In the genomic region with DNA sequence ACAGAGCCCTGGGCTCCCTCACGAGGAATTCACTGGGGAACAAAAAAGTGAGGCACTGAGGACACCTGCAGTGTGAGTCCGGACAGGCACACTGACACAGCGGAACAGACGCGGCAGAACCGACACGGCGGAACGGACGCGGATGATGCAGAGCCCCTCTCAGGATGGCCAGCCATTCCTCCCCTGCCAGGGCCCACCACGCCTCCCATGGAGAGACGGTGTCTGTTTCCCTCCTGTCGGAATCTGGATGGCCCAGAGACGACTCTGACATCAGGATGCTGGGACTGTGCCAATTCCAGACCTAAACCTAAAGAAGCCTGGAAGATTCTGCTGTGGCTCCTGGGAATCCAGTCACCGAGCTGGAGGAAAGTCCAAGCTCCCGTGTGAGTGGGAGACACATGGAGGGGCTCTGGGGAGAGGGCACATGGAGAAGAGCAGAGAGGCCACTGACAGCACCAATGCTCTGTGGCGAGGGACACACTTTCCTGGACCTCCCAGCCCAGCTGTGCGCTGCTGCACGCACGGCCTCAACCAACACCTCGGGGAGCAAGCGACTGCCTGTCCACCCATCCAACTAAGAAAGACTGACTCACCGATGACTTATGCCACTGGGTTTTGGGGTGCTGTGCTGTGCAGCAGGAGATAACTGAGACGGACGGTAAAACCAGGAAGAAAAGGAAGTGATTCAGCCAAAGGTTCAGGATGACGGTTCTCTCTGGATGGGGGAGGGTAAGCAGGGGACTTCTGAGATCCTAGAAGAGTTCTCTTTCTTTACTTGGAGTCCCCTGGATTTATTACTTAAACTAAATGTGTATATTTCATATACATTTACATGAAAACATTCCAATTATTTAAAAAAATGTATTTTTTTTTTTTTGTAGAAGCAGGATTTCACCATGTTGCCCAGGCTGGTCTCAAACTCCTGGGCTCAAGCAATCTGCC, we compare ENCODE assay signal across 1 cellular context.
TF ChIP-seq lines count a peak whose summit lies in the region.

No MANE protein-coding gene starts in this region.

TF ChIP-seq in IMR-90, 13 proteins besides CTCF, POLR2A, EP300 and RAD21 (continued from another document):
- TF ChIP-seq, protein P1, sequence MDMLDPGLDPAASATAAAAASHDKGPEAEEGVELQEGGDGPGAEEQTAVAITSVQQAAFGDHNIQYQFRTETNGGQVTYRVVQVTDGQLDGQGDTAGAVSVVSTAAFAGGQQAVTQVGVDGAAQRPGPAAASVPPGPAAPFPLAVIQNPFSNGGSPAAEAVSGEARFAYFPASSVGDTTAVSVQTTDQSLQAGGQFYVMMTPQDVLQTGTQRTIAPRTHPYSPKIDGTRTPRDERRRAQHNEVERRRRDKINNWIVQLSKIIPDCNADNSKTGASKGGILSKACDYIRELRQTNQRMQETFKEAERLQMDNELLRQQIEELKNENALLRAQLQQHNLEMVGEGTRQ (IDR thresholded peaks at IDR 0.05; ENCODE audit: low read depth, low read length): no peak; the same call in 1 of the 2 replicates
- peak; percentile 12; the same call in 1 of the 2 replicates for TF ChIP-seq MAFK (IDR thresholded peaks at IDR 0.05; ENCODE audit: low read depth, low read length)
- peak; percentile 98 for TF ChIP-seq FOS (IDR thresholded peaks at IDR 0.05; ENCODE audit: low read depth, low read length)
- peak; percentile 82 for TF ChIP-seq RCOR1 (IDR thresholded peaks at IDR 0.05; ENCODE audit: insufficient replicate concordance, low read length)
- 0 out of 2 replicates have a peak, but pooled peaks have one; percentile 8 for TF ChIP-seq CEBPB (IDR thresholded peaks at IDR 0.05; ENCODE audit: low read depth, low read length)
- no peak for TF ChIP-seq RFX5 (IDR thresholded peaks at IDR 0.05; ENCODE audit: low read depth, low read length)
- TF ChIP-seq, protein P2, sequence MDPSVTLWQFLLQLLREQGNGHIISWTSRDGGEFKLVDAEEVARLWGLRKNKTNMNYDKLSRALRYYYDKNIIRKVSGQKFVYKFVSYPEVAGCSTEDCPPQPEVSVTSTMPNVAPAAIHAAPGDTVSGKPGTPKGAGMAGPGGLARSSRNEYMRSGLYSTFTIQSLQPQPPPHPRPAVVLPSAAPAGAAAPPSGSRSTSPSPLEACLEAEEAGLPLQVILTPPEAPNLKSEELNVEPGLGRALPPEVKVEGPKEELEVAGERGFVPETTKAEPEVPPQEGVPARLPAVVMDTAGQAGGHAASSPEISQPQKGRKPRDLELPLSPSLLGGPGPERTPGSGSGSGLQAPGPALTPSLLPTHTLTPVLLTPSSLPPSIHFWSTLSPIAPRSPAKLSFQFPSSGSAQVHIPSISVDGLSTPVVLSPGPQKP (IDR thresholded peaks at IDR 0.05; ENCODE audit: borderline replicate concordance, low read depth, low read length): no peak
